ENCODE assay signal across 9 cellular contexts in genomic region chr12:94603434-94604068, GRCh38. TPM values are rescaled to one million over a fixed set of nuclear protein-coding genes. Genes with fewer than 3 reads are reported as not detected.
A peak's percentile ranks its signal among the peaks of the same experiment; 100 is the strongest.
DNase-seq lines count a peak whose midpoint lies in the region; ATAC-seq and TF ChIP-seq lines count a peak whose summit lies in the region.
"Had no signal": no experiment of that assay in that cellular context is flagged by ENCODE, and none has a peak within 500 bp of the region (broad histone marks: within the 10 kb centered on the region; RNA-seq: fewer than 3 reads in every experiment).

No MANE protein-coding gene starts in this region.

- no TSS peak for BruUV-seq in MCF 10A (replicated peaks; lab: Mats Ljungman, UMichigan)

- no peaks in the 10 kb centered on the region for H3K27me3 Mint-ChIP-seq in MCF 10A (ENCODE audit: insufficient read depth, unreplicated experiment)
- no peaks in the 10 kb centered on the region for H3K27me3 Mint-ChIP-seq in natural killer cell treated with Interleukin-12 subunit alpha and Interleukin-12 subunit beta and Interleukin-15 and Interleukin-18, amount 100 ng/mL, for 72 hours
- H3K27me3 Mint-ChIP-seq in stimulated activated naive B cell treated with anti-CD40 and anti-IgM and Interleukin-4, amounts not matched to agents 10 μg/mL and 1 μg/mL and 100 μg/mL, for 72 hours: no peaks in the 10 kb centered on the region

- DNase-seq in NCI-H1694 (lab: John Stamatoyannopoulos, UW) (peak; percentile 2), NCI-H1694 treated with DMSO at 0.1 percent for 48 hours (lab: John Stamatoyannopoulos, UW) (no peak), T-helper 9 cell (peak; percentile 48), MCF 10A (ENCODE audit: unreplicated experiment) (peak; percentile 59), upper lobe of right lung (no peak), T1000 (lab: John Stamatoyannopoulos, UW) (no peak)
- no peak for DNase-seq in natural killer cell treated with Interleukin-12 subunit alpha and Interleukin-12 subunit beta and Interleukin-15 and Interleukin-18, amount 100 ng/mL, for 72 hours (ENCODE audit: low spot score)
- DNase-seq in stimulated activated naive B cell treated with anti-CD40 and anti-IgM and Interleukin-4, amounts not matched to agents 10 μg/mL and 1 μg/mL and 100 μg/mL, for 72 hours: no peak

- no peaks in the 10 kb centered on the region for H3K27me3 ChIP-seq in upper lobe of right lung
- H3K27me3 ChIP-seq: BLaER1 treated with 17β-estradiol and CSF1 and Interleukin-3, amounts not matched to agents 10 nM and 100 nM had no signal

- no peak overlapping the region for H3K4me3 Mint-ChIP-seq in MCF 10A (ENCODE audit: unreplicated experiment)
- H3K4me3 Mint-ChIP-seq in natural killer cell treated with Interleukin-12 subunit alpha and Interleukin-12 subunit beta and Interleukin-15 and Interleukin-18, amount 100 ng/mL, for 72 hours: no peak overlapping the region
- H3K4me3 Mint-ChIP-seq in stimulated activated naive B cell treated with anti-CD40 and anti-IgM and Interleukin-4, amounts not matched to agents 10 μg/mL and 1 μg/mL and 100 μg/mL, for 72 hours: no peak overlapping the region

- H3K27ac ChIP-seq in upper lobe of right lung: no peak overlapping the region
- H3K27ac ChIP-seq: BLaER1 treated with 17β-estradiol and CSF1 and Interleukin-3, amounts not matched to agents 10 nM and 100 nM had no signal

- H3K27ac Mint-ChIP-seq in MCF 10A (ENCODE audit: low read depth, unreplicated experiment): no peak overlapping the region
- H3K27ac Mint-ChIP-seq in natural killer cell treated with Interleukin-12 subunit alpha and Interleukin-12 subunit beta and Interleukin-15 and Interleukin-18, amount 100 ng/mL, for 72 hours: peak overlapping the region in 1 of 2 donors; percentile 13
- H3K27ac Mint-ChIP-seq in stimulated activated naive B cell treated with anti-CD40 and anti-IgM and Interleukin-4, amounts not matched to agents 10 μg/mL and 1 μg/mL and 100 μg/mL, for 72 hours: no peak overlapping the region

- TF ChIP-seq CTCF in MCF 10A (IDR thresholded peaks at IDR 0.05; ENCODE audit: unreplicated experiment) (peak; percentile 81), upper lobe of right lung (IDR thresholded peaks at IDR 0.05) (peak; percentile 60)

- no peak overlapping the region for H3K4me3 ChIP-seq in upper lobe of right lung
- H3K4me3 ChIP-seq: BLaER1 treated with 17β-estradiol and CSF1 and Interleukin-3, amounts not matched to agents 10 nM and 100 nM had no signal

- POLR2A ChIA-PET in MCF 10A (lab: Yijun Ruan, JAX): no interaction called here

- no peaks in the 10 kb centered on the region for H3K9me3 ChIP-seq in upper lobe of right lung

- CTCF ChIA-PET in MCF 10A (lab: Yijun Ruan, JAX): interaction anchor here (0.6 to 1.6 kb wide), 18 partner anchors 9 to 1771 kb away, joined by 3 to 8 read pairs (median 4); no protein-coding TSS in a partner anchor

- H3K9me3 Mint-ChIP-seq in MCF 10A (ENCODE audit: unreplicated experiment): peaks cover 8% of the 10 kb centered on the region
- H3K9me3 Mint-ChIP-seq in natural killer cell treated with Interleukin-12 subunit alpha and Interleukin-12 subunit beta and Interleukin-15 and Interleukin-18, amount 100 ng/mL, for 72 hours: no peaks in the 10 kb centered on the region
- H3K9me3 Mint-ChIP-seq in stimulated activated naive B cell treated with anti-CD40 and anti-IgM and Interleukin-4, amounts not matched to agents 10 μg/mL and 1 μg/mL and 100 μg/mL, for 72 hours: peaks cover 3 to 13% of the 10 kb centered on the region in 2 donors

- no peaks in the 10 kb centered on the region for H3K4me1 ChIP-seq in upper lobe of right lung

- peak; percentile 73 to 78 for ATAC-seq in natural killer cell treated with Interleukin-12 subunit alpha and Interleukin-12 subunit beta and Interleukin-15 and Interleukin-18, amount 100 ng/mL, for 72 hours
- ATAC-seq in upper lobe of right lung: peak; percentile 81
- ATAC-seq in stimulated activated naive B cell treated with anti-CD40 and anti-IgM and Interleukin-4, amounts not matched to agents 10 μg/mL and 1 μg/mL and 100 μg/mL, for 72 hours (replicated peaks): no peak

- intact Hi-C loops in MCF 10A (cut with micrococcal nuclease): loop anchor here (1.0 to 5.0 kb wide), 5 partner anchors 46 to 161 kb away; no protein-coding TSS in a partner anchor
- intact Hi-C loops in upper lobe of right lung (cut with DNase I): no loop called here

- H3K4me1 Mint-ChIP-seq in MCF 10A (ENCODE audit: insufficient read depth, unreplicated experiment): no peaks in the 10 kb centered on the region
- H3K4me1 Mint-ChIP-seq in natural killer cell treated with Interleukin-12 subunit alpha and Interleukin-12 subunit beta and Interleukin-15 and Interleukin-18, amount 100 ng/mL, for 72 hours (ENCODE audit: low read depth in 2 of 2): peaks cover 12 to 16% of the 10 kb centered on the region in 2 donors
- peaks cover 0 to 2% of the 10 kb centered on the region in 2 donors for H3K4me1 Mint-ChIP-seq in stimulated activated naive B cell treated with anti-CD40 and anti-IgM and Interleukin-4, amounts not matched to agents 10 μg/mL and 1 μg/mL and 100 μg/mL, for 72 hours

- no peaks in the 10 kb centered on the region for H3K36me3 ChIP-seq in upper lobe of right lung

- no peaks in the 10 kb centered on the region for H3K36me3 Mint-ChIP-seq in MCF 10A (ENCODE audit: insufficient read depth, unreplicated experiment)
- H3K36me3 Mint-ChIP-seq in natural killer cell treated with Interleukin-12 subunit alpha and Interleukin-12 subunit beta and Interleukin-15 and Interleukin-18, amount 100 ng/mL, for 72 hours: peaks cover 12% of the 10 kb centered on the region
- peaks cover 10 to 30% of the 10 kb centered on the region in 2 donors for H3K36me3 Mint-ChIP-seq in stimulated activated naive B cell treated with anti-CD40 and anti-IgM and Interleukin-4, amounts not matched to agents 10 μg/mL and 1 μg/mL and 100 μg/mL, for 72 hours

RNA-seq across cellular contexts. Expression of gene TMCC3, which starts 46.8 kb away (rescaled TPM):
- total RNA-seq in MCF 10A (2022) (1.9 and 7.0 TPM in 2 replicates), upper lobe of right lung (11.3 TPM)
- total RNA-seq in natural killer cell treated with Interleukin-12 subunit alpha and Interleukin-12 subunit beta and Interleukin-15 and Interleukin-18, amount 100 ng/mL, for 72 hours: 1 to 10 TPM; 1.8 to 3.5 TPM

Comparison
In these comparisons a context has a peak if more than half of its experiments do, and no peak if none do; other contexts are left out.
1. DNase-seq: peak in NCI-H1694 (single experiment), T-helper 9 cell (single experiment) and MCF 10A (single experiment); none in NCI-H1694 treated with DMSO at 0.1 percent for 48 hours (single experiment), natural killer cell treated with Interleukin-12 subunit alpha and Interleukin-12 subunit beta and Interleukin-15 and Interleukin-18, amount 100 ng/mL, for 72 hours (single experiment), upper lobe of right lung (single experiment), stimulated activated naive B cell treated with anti-CD40 and anti-IgM and Interleukin-4, amounts not matched to agents 10 μg/mL and 1 μg/mL and 100 μg/mL, for 72 hours (single experiment) and T1000 (single experiment).
2. ATAC-seq: peak in natural killer cell treated with Interleukin-12 subunit alpha and Interleukin-12 subunit beta and Interleukin-15 and Interleukin-18, amount 100 ng/mL, for 72 hours (2 of 2) and upper lobe of right lung (single experiment); none in stimulated activated naive B cell treated with anti-CD40 and anti-IgM and Interleukin-4, amounts not matched to agents 10 μg/mL and 1 μg/mL and 100 μg/mL, for 72 hours (0 of 2).